Comparison of ENCODE assay signal across 1 cellular context in genomic region chr22:38656256-38657148, GRCh38.
TF ChIP-seq lines count a peak whose summit lies in the region.

TSS of gene CBY1 (plus strand) at chr22:38656638. CDS start at chr22:38668055, 11,417 bp downstream.
TSS of gene FAM227A (minus strand) at chr22:38656392. CDS start at chr22:38650168, 6,224 bp downstream.

TF ChIP-seq in HepG2, 621 proteins besides CTCF, POLR2A, EP300 and RAD21 (continued from another document and continues in another):
- no peak for TF ChIP-seq ZNF609 (CRISPR knock-in tag; IDR thresholded peaks at IDR 0.05; ENCODE audit: borderline replicate concordance)
- TF ChIP-seq IKZF4 (CRISPR knock-in tag; IDR thresholded peaks at IDR 0.05; ENCODE audit: borderline replicate concordance, low read depth, not compliant biosample characterization), result peak; percentile 52
- TF ChIP-seq ZNF263 (CRISPR knock-in tag; IDR thresholded peaks at IDR 0.05), result 0 out of 2 replicates have a peak, but pooled peaks have one; percentile 17
- TF ChIP-seq NR0B2 (CRISPR knock-in tag; IDR thresholded peaks at IDR 0.05), result no peak
- peak; percentile 45; the same call in 1 of the 2 replicates for TF ChIP-seq MEF2D (CRISPR knock-in tag; IDR thresholded peaks at IDR 0.05)
- no peak for TF ChIP-seq NFRKB (IDR thresholded peaks at IDR 0.05)
- no peak for TF ChIP-seq STAT5B (CRISPR knock-in tag; IDR thresholded peaks at IDR 0.05)
- peak; percentile 63; the same call in 1 of the 2 replicates for TF ChIP-seq ZNF441 (CRISPR knock-in tag; IDR thresholded peaks at IDR 0.05; ENCODE audit: borderline replicate concordance)
- peak; percentile 81 for TF ChIP-seq SIN3A (IDR thresholded peaks at IDR 0.05; ENCODE audit: borderline replicate concordance, low read depth, low read length)
- no peak for TF ChIP-seq RNF219 (CRISPR knock-in tag; IDR thresholded peaks at IDR 0.05)
- TF ChIP-seq CREB3 (CRISPR knock-in tag; IDR thresholded peaks at IDR 0.05), result 0 out of 2 replicates have a peak, but pooled peaks have one; percentile 57
- TF ChIP-seq HNRNPLL (IDR thresholded peaks at IDR 0.05; ENCODE audit: low read depth, low read length, poor library complexity, severe bottlenecking), result peak; percentile 26
- TF ChIP-seq ZNF546 (CRISPR knock-in tag; conservative IDR thresholded peaks at IDR 0.05), result peak; percentile 67; the same call in 1 of the 2 replicates
- no peak for TF ChIP-seq ZSCAN20 (CRISPR knock-in tag; IDR thresholded peaks at IDR 0.05; ENCODE audit: borderline replicate concordance)
- peak; percentile 95 for TF ChIP-seq BHLHE40 (IDR thresholded peaks at IDR 0.05; ENCODE audit: low read length)
- TF ChIP-seq ZNF670 (CRISPR knock-in tag; IDR thresholded peaks at IDR 0.05; ENCODE audit: borderline replicate concordance), result peak; percentile 49; the same call in 1 of the 2 replicates
- no peak for TF ChIP-seq ZNF510 (CRISPR knock-in tag; IDR thresholded peaks at IDR 0.05; ENCODE audit: low read depth)
- 0 out of 2 replicates have a peak, but pooled peaks have one; percentile 25 for TF ChIP-seq ZNF232 (CRISPR knock-in tag; IDR thresholded peaks at IDR 0.05; ENCODE audit: borderline replicate concordance)
- no peak for TF ChIP-seq MNT (IDR thresholded peaks at IDR 0.05)
- TF ChIP-seq THAP7 (CRISPR knock-in tag; IDR thresholded peaks at IDR 0.05), result 0 out of 2 replicates have a peak, but pooled peaks have one; percentile 58
- peak; percentile 79 for TF ChIP-seq ZBTB7A (CRISPR knock-in tag; IDR thresholded peaks at IDR 0.05)
- TF ChIP-seq ZSCAN21 (CRISPR knock-in tag; IDR thresholded peaks at IDR 0.05; ENCODE audit: borderline replicate concordance), result peak; percentile 77
- TF ChIP-seq CCDC6 (CRISPR knock-in tag; IDR thresholded peaks at IDR 0.05), result 0 out of 2 replicates have a peak, but pooled peaks have one; percentile 4
- peak; percentile 21; the same call in 1 of the 2 replicates for TF ChIP-seq TARDBP (CRISPR knock-in tag; IDR thresholded peaks at IDR 0.05)
- no peak for TF ChIP-seq NONO (IDR thresholded peaks at IDR 0.05)
- peak; percentile 56 for TF ChIP-seq NONO (CRISPR knock-in tag; conservative IDR thresholded peaks at IDR 0.05)
- no peak for TF ChIP-seq TGIF2 (CRISPR knock-in tag; IDR thresholded peaks at IDR 0.05)
- TF ChIP-seq CEBPG (CRISPR knock-in tag; IDR thresholded peaks at IDR 0.05), result no peak
- TF ChIP-seq ZNF143 (CRISPR knock-in tag; IDR thresholded peaks at IDR 0.05), result no peak
- no peak for TF ChIP-seq ZNF713 (CRISPR knock-in tag; IDR thresholded peaks at IDR 0.05)
- 0 out of 2 replicates have a peak, but pooled peaks have one; percentile 32 for TF ChIP-seq BRD4 (CRISPR knock-in tag; IDR thresholded peaks at IDR 0.05)
- TF ChIP-seq PLRG1 (conservative IDR thresholded peaks at IDR 0.05), result no peak
- TF ChIP-seq HOXA3 (CRISPR knock-in tag; IDR thresholded peaks at IDR 0.05), result peak; percentile 18; the same call in 1 of the 2 replicates
- TF ChIP-seq SP1 (IDR thresholded peaks at IDR 0.05), result no peak
- peak; percentile 55; the same call in 1 of the 2 replicates for TF ChIP-seq SP1 (CRISPR knock-in tag; IDR thresholded peaks at IDR 0.05)
- TF ChIP-seq SATB2 (CRISPR knock-in tag; IDR thresholded peaks at IDR 0.05), result 0 out of 2 replicates have a peak, but pooled peaks have one; percentile 64
- 0 out of 2 replicates have a peak, but pooled peaks have one; percentile 70 for TF ChIP-seq ZNF773 (CRISPR knock-in tag; IDR thresholded peaks at IDR 0.05; ENCODE audit: borderline replicate concordance)
- no peak for TF ChIP-seq EZH2 (conservative IDR thresholded peaks at IDR 0.05; ENCODE audit: low read depth, low read length)
- TF ChIP-seq GATAD1 (CRISPR knock-in tag; IDR thresholded peaks at IDR 0.05), result peak; percentile 63; the same call in 1 of the 2 replicates
- no peak; the same call in 1 of the 2 replicates for TF ChIP-seq KAT8 (CRISPR knock-in tag; IDR thresholded peaks at IDR 0.05)
- TF ChIP-seq ZFP41 (CRISPR knock-in tag; IDR thresholded peaks at IDR 0.05; ENCODE audit: borderline replicate concordance), result no peak
- TF ChIP-seq CREBL2 (CRISPR knock-in tag; IDR thresholded peaks at IDR 0.05; ENCODE audit: borderline replicate concordance), result no peak
- no peak for TF ChIP-seq SNAPC5 (CRISPR knock-in tag; IDR thresholded peaks at IDR 0.05; ENCODE audit: borderline replicate concordance)
- 0 out of 2 replicates have a peak, but pooled peaks have one; percentile 17 for TF ChIP-seq DMAP1 (CRISPR knock-in tag; IDR thresholded peaks at IDR 0.05)
- TF ChIP-seq PITX1 (CRISPR knock-in tag; IDR thresholded peaks at IDR 0.05), result peak; percentile 51; the same call in 1 of the 2 replicates
- TF ChIP-seq RXRB (CRISPR knock-in tag; IDR thresholded peaks at IDR 0.05; ENCODE audit: borderline replicate concordance), result peak; percentile 37; the same call in 1 of the 2 replicates
- TF ChIP-seq UBTF (CRISPR knock-in tag; IDR thresholded peaks at IDR 0.05), result peak; percentile 57; the same call in 1 of the 2 replicates
- peak; percentile 68 for TF ChIP-seq RBM39 (IDR thresholded peaks at IDR 0.05; ENCODE audit: low read depth, low read length, poor library complexity, severe bottlenecking)
- TF ChIP-seq SALL1 (CRISPR knock-in tag; IDR thresholded peaks at IDR 0.05), result 0 out of 2 replicates have a peak, but pooled peaks have one; percentile 47
- peak; percentile 64; the same call in 1 of the 2 replicates for TF ChIP-seq TFDP2 (CRISPR knock-in tag; IDR thresholded peaks at IDR 0.05)
